23 cellular contexts compared by ENCODE assay signal in genomic region chr14:20812576-20812975, GRCh38. TPM values are rescaled to one million over a fixed set of nuclear protein-coding genes. Genes with fewer than 3 reads are reported as not detected.
DNase-seq lines count a peak whose midpoint lies in the region; ATAC-seq, FAIRE-seq and TF ChIP-seq lines count a peak whose summit lies in the region.
"Had no signal": no experiment of that assay in that cellular context is flagged by ENCODE, and none has a peak within 500 bp of the region (broad histone marks: within the 10 kb centered on the region; RNA-seq: fewer than 3 reads in every experiment).

No MANE protein-coding gene starts in this region.

- peaks cover 4% of the 10 kb centered on the region for H3K79me1 ChIP-seq in trophoblast cell (ENCODE audit: low read length)

- no peak overlapping the region for H4K12ac ChIP-seq in trophoblast cell (ENCODE audit: low read depth, low read length)

- no peaks in the 10 kb centered on the region for H3K27me3 Mint-ChIP-seq in dendritic cell treated with granulocyte-macrophage colony-stimulating factor and Interleukin-4, amounts not matched to agents 40 ng/mL and 50 ng/mL, for 4 days
- H3K27me3 Mint-ChIP-seq in endodermal cell (ENCODE audit: insufficient read depth), result peaks cover 2% of the 10 kb centered on the region
- H3K27me3 Mint-ChIP-seq in natural killer cell treated with Interleukin-12 subunit alpha and Interleukin-12 subunit beta and Interleukin-15 and Interleukin-18, amount 100 ng/mL, for 72 hours, result peaks cover under 1 to 11% of the 10 kb centered on the region in 2 donors

- H3K27me3 ChIP-seq in endodermal cell (ENCODE audit: control insufficient read depth, insufficient read depth, low read length, poor library complexity, severe bottlenecking) (no peaks in the 10 kb centered on the region), trophoblast cell (ENCODE audit: insufficient read depth, low read length) (no peaks in the 10 kb centered on the region)

- no peak overlapping the region for H3K23ac ChIP-seq in trophoblast cell (ENCODE audit: low read length)

- no peaks in the 10 kb centered on the region for H3K79me2 ChIP-seq in trophoblast cell (ENCODE audit: control insufficient read depth, insufficient read depth, low read length, poor library complexity)

- H3K9me3 ChIP-seq in endodermal cell (ENCODE audit: control insufficient read depth, low read length), result no peaks in the 10 kb centered on the region
- no peaks in the 10 kb centered on the region for H3K9me3 ChIP-seq in trophoblast cell (ENCODE audit: insufficient read depth, low read depth, low read length)
- H3K9me3 ChIP-seq: BE2C, HAP-1 had no signal

- H3K4me1 ChIP-seq in endodermal cell (ENCODE audit: control insufficient read depth, insufficient read depth, low read length), result peaks cover 20% of the 10 kb centered on the region
- H3K4me1 ChIP-seq in trophoblast cell (ENCODE audit: control insufficient read depth in 1 of 2, insufficient read depth in 2 of 2, low read length in 2 of 2), result peaks cover 0 to 6% of the 10 kb centered on the region in 2 experiments
- H3K4me1 ChIP-seq: BE2C, HAP-1 had no signal

- H3K4me3 ChIP-seq in endodermal cell (ENCODE audit: low read length), result no peak overlapping the region
- H3K4me3 ChIP-seq in trophoblast cell (ENCODE audit: low read depth, low read length), result no peak overlapping the region
- H3K4me3 ChIP-seq: GM12878, GM23248, HAP-1 had no signal

- H3K9me3 Mint-ChIP-seq in dendritic cell treated with granulocyte-macrophage colony-stimulating factor and Interleukin-4, amounts not matched to agents 40 ng/mL and 50 ng/mL, for 4 days, result no peaks in the 10 kb centered on the region
- H3K9me3 Mint-ChIP-seq in endodermal cell, result no peaks in the 10 kb centered on the region
- H3K9me3 Mint-ChIP-seq in natural killer cell treated with Interleukin-12 subunit alpha and Interleukin-12 subunit beta and Interleukin-15 and Interleukin-18, amount 100 ng/mL, for 72 hours, result no peaks in the 10 kb centered on the region
- H3K9me3 Mint-ChIP-seq: CD8-positive, alpha-beta memory T cell had no signal

- no peak overlapping the region for H2BK120ac ChIP-seq in trophoblast cell (ENCODE audit: insufficient read depth, low read length, poor library complexity)

- no peaks in the 10 kb centered on the region for H3K36me3 Mint-ChIP-seq in dendritic cell treated with granulocyte-macrophage colony-stimulating factor and Interleukin-4, amounts not matched to agents 40 ng/mL and 50 ng/mL, for 4 days (ENCODE audit: low read depth)
- no peaks in the 10 kb centered on the region for H3K36me3 Mint-ChIP-seq in endodermal cell (ENCODE audit: low read depth)
- no peaks in the 10 kb centered on the region for H3K36me3 Mint-ChIP-seq in natural killer cell treated with Interleukin-12 subunit alpha and Interleukin-12 subunit beta and Interleukin-15 and Interleukin-18, amount 100 ng/mL, for 72 hours
- H3K36me3 Mint-ChIP-seq: CD4-positive, CD25-positive, alpha-beta regulatory T cell; CD8-positive, alpha-beta memory T cell had no signal

- DNase-seq in endodermal cell (peak; percentile 42), left lobe of liver (ENCODE audit: low spot score) (no peak), trophoblast cell (no peak), GM12891 (ENCODE audit: insufficient read length, low spot score) (no peak), GM19240 (ENCODE audit: insufficient read length, low spot score) (no peak)
- DNase-seq in natural killer cell treated with Interleukin-12 subunit alpha and Interleukin-12 subunit beta and Interleukin-15 and Interleukin-18, amount 100 ng/mL, for 72 hours (ENCODE audit: low spot score), result no peak
- DNase-seq: ACHN; BE2C; CD4-positive, CD25-positive, alpha-beta regulatory T cell; CD8-positive, alpha-beta memory T cell; COR-L47; DMS 273 treated with DMSO at 0.1 percent for 48 hours; DMS53; EL; GM23248 had no signal

- H3K4me2 ChIP-seq in trophoblast cell (ENCODE audit: low read length), result no peak overlapping the region

- H4K8ac ChIP-seq in trophoblast cell (ENCODE audit: low read depth, low read length), result no peak overlapping the region

- no peak overlapping the region for H3K14ac ChIP-seq in trophoblast cell (ENCODE audit: low read length)

- H2AK5ac ChIP-seq in trophoblast cell (ENCODE audit: low read length), result peak overlapping the region; percentile 68

- H3K36me3 ChIP-seq in endodermal cell (ENCODE audit: control insufficient read depth, insufficient read depth, low read length) (no peaks in the 10 kb centered on the region), trophoblast cell (ENCODE audit: control insufficient read depth in 1 of 2, insufficient read depth in 2 of 2, low read length in 2 of 2) (no peaks in the 10 kb centered on the region)
- H3K36me3 ChIP-seq: BE2C, HAP-1 had no signal

- no peak overlapping the region for H4K91ac ChIP-seq in trophoblast cell (ENCODE audit: low read depth, low read length)

- no peak overlapping the region for H3K18ac ChIP-seq in trophoblast cell (ENCODE audit: low read length)

- peaks cover 82% of the 10 kb centered on the region for H3K4me1 Mint-ChIP-seq in dendritic cell treated with granulocyte-macrophage colony-stimulating factor and Interleukin-4, amounts not matched to agents 40 ng/mL and 50 ng/mL, for 4 days (ENCODE audit: low read depth)
- H3K4me1 Mint-ChIP-seq in endodermal cell, result peaks cover 50% of the 10 kb centered on the region
- H3K4me1 Mint-ChIP-seq in natural killer cell treated with Interleukin-12 subunit alpha and Interleukin-12 subunit beta and Interleukin-15 and Interleukin-18, amount 100 ng/mL, for 72 hours (ENCODE audit: low read depth in 2 of 2), result no peaks in the 10 kb centered on the region
- H3K4me1 Mint-ChIP-seq: CD8-positive, alpha-beta memory T cell had no signal

- no peak overlapping the region for H2BK12ac ChIP-seq in trophoblast cell (ENCODE audit: low read length)

- H2AFZ ChIP-seq in trophoblast cell (ENCODE audit: insufficient read depth, low read length, poor library complexity), result no peak overlapping the region
- H2AFZ ChIP-seq: GM23248 had no signal

- ATAC-seq in left lobe of liver, result peak; percentile 13
- no peak for ATAC-seq in natural killer cell treated with Interleukin-12 subunit alpha and Interleukin-12 subunit beta and Interleukin-15 and Interleukin-18, amount 100 ng/mL, for 72 hours
- ATAC-seq: GM12878 had no signal

- no peak overlapping the region for H3K4ac ChIP-seq in trophoblast cell (ENCODE audit: low read depth, low read length)

- no peak for TF ChIP-seq POLR2A in GM12891 (IDR thresholded peaks at IDR 0.05; ENCODE audit: low read depth, low read length)

- TF ChIP-seq CTCF in endodermal cell (conservative IDR thresholded peaks at IDR 0.05), result no peak

- H3K27ac ChIP-seq in endodermal cell (ENCODE audit: low read depth, low read length), result no peak overlapping the region
- no peak overlapping the region for H3K27ac ChIP-seq in trophoblast cell (ENCODE audit: low read depth, low read length)
- H3K27ac ChIP-seq: GM23248 had no signal

- intact Hi-C loops in dendritic cell treated with granulocyte-macrophage colony-stimulating factor and Interleukin-4, amounts not matched to agents 40 ng/mL and 50 ng/mL, for 4 days (cut with micrococcal nuclease), result no loop called here

- no peak for FAIRE-seq in GM12891 (lab: Jason Lieb, UNC)
- FAIRE-seq: A204.1, GM12878, GM19239 had no signal

- H3K27ac Mint-ChIP-seq in dendritic cell treated with granulocyte-macrophage colony-stimulating factor and Interleukin-4, amounts not matched to agents 40 ng/mL and 50 ng/mL, for 4 days, result peak overlapping the region; percentile 83
- H3K27ac Mint-ChIP-seq in endodermal cell, result no peak overlapping the region
- H3K27ac Mint-ChIP-seq in natural killer cell treated with Interleukin-12 subunit alpha and Interleukin-12 subunit beta and Interleukin-15 and Interleukin-18, amount 100 ng/mL, for 72 hours, result no peak overlapping the region
- H3K27ac Mint-ChIP-seq: CD4-positive, CD25-positive, alpha-beta regulatory T cell had no signal

- no peak overlapping the region for H3K9ac ChIP-seq in endodermal cell (ENCODE audit: extremely low read depth, low read length, poor library complexity, severe bottlenecking)
- H3K9ac ChIP-seq in trophoblast cell (ENCODE audit: low read length), result no peak overlapping the region
- H3K9ac ChIP-seq: GM23248 had no signal

- no peak overlapping the region for H3K4me3 Mint-ChIP-seq in dendritic cell treated with granulocyte-macrophage colony-stimulating factor and Interleukin-4, amounts not matched to agents 40 ng/mL and 50 ng/mL, for 4 days
- H3K4me3 Mint-ChIP-seq in endodermal cell, result no peak overlapping the region
- H3K4me3 Mint-ChIP-seq in natural killer cell treated with Interleukin-12 subunit alpha and Interleukin-12 subunit beta and Interleukin-15 and Interleukin-18, amount 100 ng/mL, for 72 hours, result no peak overlapping the region
- H3K4me3 Mint-ChIP-seq: CD4-positive, CD25-positive, alpha-beta regulatory T cell; CD8-positive, alpha-beta memory T cell had no signal

- no peak overlapping the region for H2BK5ac ChIP-seq in trophoblast cell (ENCODE audit: low read depth, low read length, poor library complexity)

TF ChIP-seq in GM12891, 5 proteins besides CTCF, POLR2A, EP300 and RAD21:
- TF ChIP-seq PAX5 (IDR thresholded peaks at IDR 0.05; ENCODE audit: insufficient read depth, low read length, severe bottlenecking) (no peak), TAF1 (IDR thresholded peaks at IDR 0.05; ENCODE audit: low read depth, low read length) (no peak), POU2F2 (IDR thresholded peaks at IDR 0.05; ENCODE audit: low read depth, low read length) (no peak), POLR2AphosphoS5 (IDR thresholded peaks at IDR 0.05; ENCODE audit: low read depth, low read length) (no peak), SPI1 (IDR thresholded peaks at IDR 0.05; ENCODE audit: low read depth, low read length) (no peak)
TF ChIP-seq in GM12891: peak in this region for 0.

RNA-seq across cellular contexts. Expression of gene RNASE1, which starts 9.9 kb away (rescaled TPM):
- 10 to 100 TPM in 1 of 2 donors, 1 to 10 TPM in 1; 9.9 to 10.7 TPM for total RNA-seq in endodermal cell
- polyA plus RNA-seq in endodermal cell (2013, experiment 1 of 2), result 41.2 TPM
- 25.8 TPM for polyA plus RNA-seq in endodermal cell (2013, experiment 2 of 2)
- 21.4 TPM for total RNA-seq in left lobe of liver
- 0.81 and 1.2 TPM in 2 replicates for polyA plus RNA-seq in trophoblast cell (2013)
- polyA plus RNA-seq in GM12891 (2012; ENCODE audit: low read depth, missing spikeins), result 0.10 TPM
- not detected for total RNA-seq in natural killer cell treated with Interleukin-12 subunit alpha and Interleukin-12 subunit beta and Interleukin-15 and Interleukin-18, amount 100 ng/mL, for 72 hours
- total RNA-seq: CD4-positive, CD25-positive, alpha-beta regulatory T cell; GM23248 had no signal
- polyA plus RNA-seq: CD4-positive, CD25-positive, alpha-beta regulatory T cell; CD8-positive, alpha-beta memory T cell; GM23248 had no signal

RNA-seq across cellular contexts. Expression of gene RNASE6, which starts 31.5 kb away (rescaled TPM):
- total RNA-seq in endodermal cell, result not detected
- not detected for polyA plus RNA-seq in endodermal cell (2013, experiment 1 of 2)
- polyA plus RNA-seq in endodermal cell (2013, experiment 2 of 2), result 0.33 TPM
- 1.6 TPM for total RNA-seq in left lobe of liver
- 1.1 TPM in 2 replicates for polyA plus RNA-seq in trophoblast cell (2013)
- 31.0 TPM for polyA plus RNA-seq in GM12891 (2012; ENCODE audit: low read depth, missing spikeins)
- 1 to 10 TPM in 1 of 2 donors, under 1 TPM in 1; 0.56 to 1.3 TPM for total RNA-seq in natural killer cell treated with Interleukin-12 subunit alpha and Interleukin-12 subunit beta and Interleukin-15 and Interleukin-18, amount 100 ng/mL, for 72 hours
- total RNA-seq: G401, GM23248, H4, HT-29 had no signal
- polyA plus RNA-seq: GM23248 had no signal

RNA-seq across cellular contexts. Expression of gene EDDM3B, which starts 44.4 kb away (rescaled TPM):
- total RNA-seq in endodermal cell (not detected), left lobe of liver (not detected)
- polyA plus RNA-seq in endodermal cell (2013, experiment 1 of 2), result not detected
- polyA plus RNA-seq in endodermal cell (2013, experiment 2 of 2), result not detected
- 0.46 and 0.48 TPM in 2 replicates for polyA plus RNA-seq in trophoblast cell (2013)
- not detected for polyA plus RNA-seq in GM12891 (2012; ENCODE audit: low read depth, missing spikeins)
- total RNA-seq in natural killer cell treated with Interleukin-12 subunit alpha and Interleukin-12 subunit beta and Interleukin-15 and Interleukin-18, amount 100 ng/mL, for 72 hours, result not detected
- total RNA-seq: CD4-positive, CD25-positive, alpha-beta regulatory T cell; CD8-positive, alpha-beta memory T cell; G401; GM12878; GM23248; H4; HT-29 had no signal
- polyA plus RNA-seq: CD4-positive, CD25-positive, alpha-beta regulatory T cell; CD8-positive, alpha-beta memory T cell; GM12878; GM23248 had no signal

Comparison
In these comparisons a context has a peak if more than half of its experiments do, and no peak if none do; other contexts are left out.
1. RNA of gene RNASE1, which starts 9.9 kb away (total RNA-seq): 21.4 TPM in left lobe of liver (single experiment) and 9.9 to 10.7 TPM in endodermal cell; not detected in natural killer cell treated with Interleukin-12 subunit alpha and Interleukin-12 subunit beta and Interleukin-15 and Interleukin-18, amount 100 ng/mL, for 72 hours; every median in the first group is over 10 times any median in the second.